In the genomic region with DNA sequence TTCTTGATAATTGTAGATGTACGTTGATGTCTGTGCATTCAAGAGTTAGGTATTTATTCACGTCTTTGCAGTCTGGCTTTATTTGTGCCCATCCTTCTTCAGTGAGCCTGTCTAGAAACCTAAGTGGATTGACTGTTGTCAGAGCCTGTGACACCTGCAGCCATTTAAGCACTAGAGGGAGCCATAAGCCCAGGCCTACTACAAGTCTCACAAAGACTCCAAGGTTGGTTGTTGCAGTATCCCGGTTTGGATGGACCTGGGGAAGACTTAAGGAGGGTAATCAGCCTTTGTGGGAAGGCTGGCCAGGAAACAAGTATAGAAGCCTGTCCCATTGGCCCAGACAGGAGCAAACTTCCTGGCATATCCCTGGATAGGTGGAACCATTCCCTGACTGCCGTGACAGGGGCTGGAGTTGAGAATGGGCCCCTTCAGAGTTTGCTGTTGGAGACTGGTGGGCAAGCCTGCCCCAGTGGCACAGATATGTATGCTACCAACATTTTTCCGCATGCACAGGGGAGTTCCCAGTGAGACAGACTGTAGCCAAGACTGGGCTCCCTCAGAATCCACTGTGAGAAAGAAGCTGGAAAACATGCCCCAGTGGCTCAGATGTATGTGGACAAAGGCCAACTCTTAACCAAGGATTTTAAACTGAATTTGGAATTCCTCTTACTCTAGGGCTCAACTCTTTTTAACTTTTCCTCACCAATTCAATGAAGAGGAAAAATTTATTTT, we compare ENCODE assay signal across 7 cellular contexts. TPM values are rescaled to one million over a fixed set of nuclear protein-coding genes. Genes with fewer than 3 reads are reported as not detected.
DNase-seq lines count a peak whose midpoint lies in the region; ATAC-seq and TF ChIP-seq lines count a peak whose summit lies in the region.

No MANE protein-coding gene starts in this region.

- no peaks in the 10 kb centered on the region for H3K4me1 ChIP-seq in PC-3 (ENCODE audit: insufficient read depth, low read length)
- H3K4me1 ChIP-seq in neural progenitor cell: peaks cover 16% of the 10 kb centered on the region

- CTCF ChIA-PET in GM10248 (lab: Yijun Ruan, JAX) (interaction anchor here (1.2 kb wide), 1 partner anchor 1168 kb away, joined by 3 read pairs; no protein-coding TSS in a partner anchor), PC-3 (lab: Charles Lee) (interaction anchor here (0.6 kb wide), 1 partner anchor 275 kb away, joined by 3 read pairs; no protein-coding TSS in a partner anchor)

- peaks cover 2% of the 10 kb centered on the region for H3K27me3 Mint-ChIP-seq in neural progenitor cell (ENCODE audit: insufficient read depth, low read depth)
- H3K27me3 Mint-ChIP-seq in effector memory CD8-positive, alpha-beta T cell: no peaks in the 10 kb centered on the region

- no peak overlapping the region for H3K27ac Mint-ChIP-seq in neural progenitor cell
- no peak overlapping the region for H3K27ac Mint-ChIP-seq in effector memory CD8-positive, alpha-beta T cell

- ATAC-seq in PC-3: peak; percentile 100
- ATAC-seq in effector memory CD8-positive, alpha-beta T cell (replicated peaks): no peak

- H3K79me2 ChIP-seq in PC-3 (ENCODE audit: low read length): no peaks in the 10 kb centered on the region
- no peaks in the 10 kb centered on the region for H3K79me2 ChIP-seq in neural progenitor cell (ENCODE audit: low read depth)

- no peaks in the 10 kb centered on the region for H3K9me3 ChIP-seq in PC-3 (ENCODE audit: low read length)
- H3K9me3 ChIP-seq in neural progenitor cell (ENCODE audit: low read depth): no peaks in the 10 kb centered on the region

- H4K20me1 ChIP-seq in PC-3 (ENCODE audit: low read length): no peaks in the 10 kb centered on the region
- H4K20me1 ChIP-seq in neural progenitor cell (ENCODE audit: low read depth): no peaks in the 10 kb centered on the region

- no peak overlapping the region for H3K4me3 Mint-ChIP-seq in neural progenitor cell
- no peak overlapping the region for H3K4me3 Mint-ChIP-seq in effector memory CD8-positive, alpha-beta T cell

- no peak overlapping the region for H2AFZ ChIP-seq in PC-3 (ENCODE audit: low read length)
- H2AFZ ChIP-seq in neural progenitor cell (replicated peaks): peak overlapping the region; percentile 41

- no TSS peak for BruUV-seq in PC-3 (replicated peaks; lab: Mats Ljungman, UMichigan)

- H3K27ac ChIP-seq in PC-3 (ENCODE audit: low read length) (no peak overlapping the region), epithelial cell of prostate (no peak overlapping the region), neural progenitor cell (no peak overlapping the region)

- no peaks in the 10 kb centered on the region for H3K36me3 ChIP-seq in PC-3 (ENCODE audit: low read depth, low read length)
- H3K36me3 ChIP-seq in neural progenitor cell: no peaks in the 10 kb centered on the region

- H3K4me3 ChIP-seq in LNCaP clone FGC (ENCODE audit: low read depth, low read length) (no peak overlapping the region), PC-3 (ENCODE audit: low read length) (no peak overlapping the region), neural progenitor cell (no peak overlapping the region)

- H3K9me3 Mint-ChIP-seq in neural progenitor cell: no peaks in the 10 kb centered on the region
- peaks cover 0 to 2% of the 10 kb centered on the region in 2 donors for H3K9me3 Mint-ChIP-seq in effector memory CD8-positive, alpha-beta T cell

- no peaks in the 10 kb centered on the region for H3K36me3 Mint-ChIP-seq in neural progenitor cell
- no peaks in the 10 kb centered on the region for H3K36me3 Mint-ChIP-seq in effector memory CD8-positive, alpha-beta T cell (ENCODE audit: insufficient read depth)

- H3K27me3 ChIP-seq in PC-3 (ENCODE audit: low read length) (peaks cover 61% of the 10 kb centered on the region), neural progenitor cell (no peaks in the 10 kb centered on the region)

- intact Hi-C loops in PC-3 (cut with micrococcal nuclease): loop anchor here (1.0 kb wide), 1 partner anchor 1259 kb away; no protein-coding TSS in a partner anchor

- H3K9ac ChIP-seq in PC-3 (ENCODE audit: low read length): no peak overlapping the region
- no peak overlapping the region for H3K9ac ChIP-seq in neural progenitor cell

- TF ChIP-seq CTCF in GM10248 (IDR thresholded peaks at IDR 0.05; ENCODE audit: control extremely low read depth, extremely low read depth, low read depth, missing control alignments): peak; percentile 68
- TF ChIP-seq CTCF in LNCaP clone FGC (IDR thresholded peaks at IDR 0.05; ENCODE audit: control insufficient read depth, extremely low read depth, insufficient read depth): peak; percentile 95
- peak; percentile 95 for TF ChIP-seq CTCF in PC-3 (conservative IDR thresholded peaks at IDR 0.05; ENCODE audit: low read depth, low read length)
- TF ChIP-seq CTCF in neural progenitor cell (IDR thresholded peaks at IDR 0.05): peak; percentile 95

- H3F3A ChIP-seq in PC-3 (ENCODE audit: low read length, unreplicated experiment) (no peaks in the 10 kb centered on the region), neural progenitor cell (ENCODE audit: low read depth) (no peaks in the 10 kb centered on the region)

- H3K4me2 ChIP-seq in PC-3 (ENCODE audit: low read length): no peak overlapping the region
- H3K4me2 ChIP-seq in neural progenitor cell: no peak overlapping the region

- no peaks in the 10 kb centered on the region for H3K9me2 ChIP-seq in PC-3 (replicated peaks; ENCODE audit: low read length)

- DNase-seq in GM10248 (ENCODE audit: extremely low spot score): no peak
- peak; percentile 70 for DNase-seq in LNCaP clone FGC (ENCODE audit: low read depth)
- peak; percentile 81 for DNase-seq in PC-3
- peak; percentile 31 for DNase-seq in epithelial cell of prostate (ENCODE audit: low read depth, low spot score)
- peak; percentile 91 for DNase-seq in neural progenitor cell (ENCODE audit: low spot score)
- DNase-seq in effector memory CD8-positive, alpha-beta T cell: no peak
- DNase-seq in mesenteric fat pad (ENCODE audit: low spot score): no peak

- H3K4me1 Mint-ChIP-seq in neural progenitor cell: peaks cover 27% of the 10 kb centered on the region
- no peaks in the 10 kb centered on the region for H3K4me1 Mint-ChIP-seq in effector memory CD8-positive, alpha-beta T cell (ENCODE audit: low read depth in 2 of 2)

- POLR2A ChIA-PET in GM10248 (lab: Yijun Ruan, JAX): no interaction called here
- POLR2A ChIA-PET in PC-3 (lab: Charles Lee; ENCODE audit: unreplicated experiment): no interaction called here

RNA-seq across cellular contexts. Expression of a gene that starts 9.3 kb away (rescaled TPM):
- not detected in 2 replicates for total RNA-seq in PC-3 (2014; rRNA removed)
- not detected in 2 replicates for total RNA-seq in neural progenitor cell (ENCODE audit: low replicate concordance)
- total RNA-seq in mesenteric fat pad: not detected

Comparison
In these comparisons a context has a peak if more than half of its experiments do, and no peak if none do; other contexts are left out.
1. DNase-seq: peak in LNCaP clone FGC (single experiment), PC-3 (single experiment), epithelial cell of prostate (single experiment) and neural progenitor cell (single experiment); none in GM10248 (single experiment), effector memory CD8-positive, alpha-beta T cell (0 of 3) and mesenteric fat pad (single experiment).
2. Peak in every context shown above with its lines, with median percentiles within 50 percentile points of each other: CTCF ChIP-seq.